8 cellular contexts compared by ENCODE assay signal in genomic region chr19:10461047-10461949, GRCh38. TPM values are rescaled to one million over a fixed set of nuclear protein-coding genes. Genes with fewer than 3 reads are reported as not detected.
A peak's percentile ranks its signal among the peaks of the same experiment; 100 is the strongest.
DNase-seq lines count a peak whose midpoint lies in the region; ATAC-seq and TF ChIP-seq lines count a peak whose summit lies in the region.

No MANE protein-coding gene starts in this region.

- no peak for TF ChIP-seq POLR2A in IMR-90 (IDR thresholded peaks at IDR 0.05; ENCODE audit: low read depth, low read length)

- H3K36me3 Mint-ChIP-seq in CD14-positive monocyte, result peaks cover 21 to 48% of the 10 kb centered on the region in 2 donors
- H3K36me3 Mint-ChIP-seq in T-cell, result no peaks in the 10 kb centered on the region
- H3K36me3 Mint-ChIP-seq in progenitor cell of endocrine pancreas (ENCODE audit: insufficient read depth), result no peaks in the 10 kb centered on the region
- no peaks in the 10 kb centered on the region for H3K36me3 Mint-ChIP-seq in type B pancreatic cell

- in situ Hi-C loops in IMR-90 (cut with MboI; ENCODE audit: low sequenced_read_pairs), result no loop called here

- H2BK15ac ChIP-seq in IMR-90 (ENCODE audit: low read depth, low read length), result no peak overlapping the region

- DNase-seq in CD14-positive monocyte (ENCODE audit: low spot score), result peak; percentile 98
- DNase-seq in IMR-90, result peak; percentile 91
- peak; percentile 54 to 86 (median 77) for DNase-seq in T-cell
- DNase-seq in amniotic epithelial cell (ENCODE audit: low read depth), result peak; percentile 90
- peak; percentile 96 for DNase-seq in left cardiac atrium
- peak; percentile 90 for DNase-seq in progenitor cell of endocrine pancreas (ENCODE audit: low spot score, unreplicated experiment)
- peak; percentile 95 for DNase-seq in type B pancreatic cell (ENCODE audit: extremely low spot score, unreplicated experiment)

- 0 out of 4 replicates have a peak, but pooled peaks cover 0 to 3% of the 10 kb centered on the region in 2 experiments for H3K79me1 ChIP-seq in IMR-90 (ENCODE audit: low read depth in 1 of 2, low read length in 2 of 2)

- no peak overlapping the region for H2BK5ac ChIP-seq in IMR-90 (ENCODE audit: low read depth, low read length, poor library complexity, severe bottlenecking)

- H3K27me3 ChIP-seq in IMR-90 (ENCODE audit: control insufficient read depth, insufficient read depth, low read length), result no peaks in the 10 kb centered on the region

- intact Hi-C loops in CD14-positive monocyte (cut with micrococcal nuclease), result loop anchor here (1.0 to 5.0 kb wide), 2 partner anchors 105 to 106 kb away; partner anchors contain the start of genes KRI1 (in 2 of the 2) and CDKN2D (in 1 of the 2)
- intact Hi-C loops in IMR-90 (cut with micrococcal nuclease), result no loop called here
- intact Hi-C loops in left cardiac atrium (cut with DNase I), result no loop called here

- H3K4me3 Mint-ChIP-seq in CD14-positive monocyte, result peak overlapping the region; percentile 69 to 79
- peak overlapping the region; percentile 55 to 71 (median 60) for H3K4me3 Mint-ChIP-seq in T-cell
- H3K4me3 Mint-ChIP-seq in progenitor cell of endocrine pancreas (ENCODE audit: low read depth), result peak overlapping the region; percentile 53
- peak overlapping the region; percentile 82 for H3K4me3 Mint-ChIP-seq in type B pancreatic cell

- peak; percentile 84 for ATAC-seq in GM21367 (IDR thresholded peaks at IDR 0.05; ENCODE audit: unreplicated experiment)
- ATAC-seq in IMR-90 (ENCODE audit: low read depth), result peak; percentile 99
- peak; percentile 85 to 86 (median 86) for ATAC-seq in T-cell (replicated peaks in 1 of 4)
- ATAC-seq in left cardiac atrium, result peak; percentile 99

- H3K4me2 ChIP-seq in IMR-90 (ENCODE audit: low read depth, low read length), result peak overlapping the region; percentile 96

- no peak overlapping the region for H2BK20ac ChIP-seq in IMR-90 (ENCODE audit: low read depth, low read length)

- H3K27me3 Mint-ChIP-seq in CD14-positive monocyte (ENCODE audit: low read depth in 3 of 3), result peaks cover 2 to 13% (median 12%) of the 10 kb centered on the region in 3 donors
- H3K27me3 Mint-ChIP-seq in T-cell, result no peaks in the 10 kb centered on the region
- peaks cover 7% of the 10 kb centered on the region for H3K27me3 Mint-ChIP-seq in progenitor cell of endocrine pancreas
- H3K27me3 Mint-ChIP-seq in type B pancreatic cell, result no peaks in the 10 kb centered on the region

- no peak overlapping the region for H3K56ac ChIP-seq in IMR-90 (ENCODE audit: extremely low read depth, insufficient read depth, low read length)

- H3K4ac ChIP-seq in IMR-90 (ENCODE audit: low read depth, low read length), result no peak overlapping the region

- dilution Hi-C loops in IMR-90 (cut with HindIII; ENCODE audit: low sequenced_read_pairs, unreplicated experiment), result no loop called here

- peak overlapping the region; percentile 89 for H2AFZ ChIP-seq in IMR-90 (replicated peaks; ENCODE audit: low read length, poor library complexity)

- no peak overlapping the region for H2BK120ac ChIP-seq in IMR-90 (ENCODE audit: low read depth, low read length)

- H3K9ac ChIP-seq in IMR-90 (ENCODE audit: low read depth, low read length), result no peak overlapping the region

- peak overlapping the region; percentile 87 for H2AK9ac ChIP-seq in IMR-90 (replicated peaks; ENCODE audit: low read depth, low read length, poor library complexity)

- H3K14ac ChIP-seq in IMR-90 (replicated peaks; ENCODE audit: low read depth, low read length), result no peak overlapping the region

- H3K9me1 ChIP-seq in IMR-90 (ENCODE audit: insufficient read depth, low read length), result peaks cover 7% of the 10 kb centered on the region; the same call in 1 of the 2 replicates

- CTCF ChIA-PET in IMR-90 (lab: Yijun Ruan, JAX) (no interaction called here), T-cell (lab: Charles Lee) (interaction anchor here (0.6 to 1.0 kb wide), 5 partner anchors 32 to 403 kb away, joined by 3 to 8 read pairs (median 4); no protein-coding TSS in a partner anchor)

- 0 out of 2 replicates have a peak overlapping the region, but pooled peaks have one; percentile 13 for H2AK5ac ChIP-seq in IMR-90 (ENCODE audit: low read depth, low read length)

- H4K8ac ChIP-seq in IMR-90 (ENCODE audit: low read depth in 2 of 2, low read length in 2 of 2), result no peak overlapping the region; a peak in 1 of 4 replicates

- H3K27ac Mint-ChIP-seq in CD14-positive monocyte, result peak overlapping the region in 5 of 7 donors; percentile 37 to 83 (median 82)
- H3K27ac Mint-ChIP-seq in T-cell, result peak overlapping the region; percentile 11 to 19
- no peak overlapping the region for H3K27ac Mint-ChIP-seq in progenitor cell of endocrine pancreas
- no peak overlapping the region for H3K27ac Mint-ChIP-seq in type B pancreatic cell

- no TSS peak for BruUV-seq in IMR-90 (replicated peaks; lab: Mats Ljungman, UMichigan)

- H3K36me3 ChIP-seq in IMR-90 (ENCODE audit: control insufficient read depth, insufficient read depth, low read length), result peaks cover 17% of the 10 kb centered on the region

- peaks cover 10% of the 10 kb centered on the region for H3K4me1 Mint-ChIP-seq in CD14-positive monocyte
- peaks cover 0 to 15% (median 8%) of the 10 kb centered on the region in 3 donors for H3K4me1 Mint-ChIP-seq in T-cell
- no peaks in the 10 kb centered on the region for H3K4me1 Mint-ChIP-seq in progenitor cell of endocrine pancreas (ENCODE audit: low read depth)
- H3K4me1 Mint-ChIP-seq in type B pancreatic cell (ENCODE audit: unreplicated experiment), result no peaks in the 10 kb centered on the region

- peaks cover 3% of the 10 kb centered on the region; the same call in 1 of the 2 replicates for H3K4me1 ChIP-seq in IMR-90 (ENCODE audit: control insufficient read depth, insufficient read depth, low read length)

- no peak for TF ChIP-seq CTCF in CD14-positive monocyte (IDR thresholded peaks at IDR 0.05)
- TF ChIP-seq CTCF in IMR-90 (conservative IDR thresholded peaks at IDR 0.05; ENCODE audit: low read depth, low read length), result no peak
- no peak for TF ChIP-seq CTCF in progenitor cell of endocrine pancreas (IDR thresholded peaks at IDR 0.05; ENCODE audit: unreplicated experiment)
- TF ChIP-seq CTCF in type B pancreatic cell (conservative IDR thresholded peaks at IDR 0.05), result no peak

- H3K27ac ChIP-seq in IMR-90 (ENCODE audit: insufficient read depth, low read length), result no peak overlapping the region

- H3K9me3 Mint-ChIP-seq in CD14-positive monocyte, result peaks cover 0 to 3% (median 0%) of the 10 kb centered on the region in 7 donors
- H3K9me3 Mint-ChIP-seq in T-cell, result no peaks in the 10 kb centered on the region
- no peaks in the 10 kb centered on the region for H3K9me3 Mint-ChIP-seq in progenitor cell of endocrine pancreas (ENCODE audit: low read depth)
- H3K9me3 Mint-ChIP-seq in type B pancreatic cell, result no peaks in the 10 kb centered on the region

- peaks cover 3% of the 10 kb centered on the region; the same call in 1 of the 2 replicates for H4K20me1 ChIP-seq in IMR-90 (ENCODE audit: insufficient read depth, low read length)

- POLR2A ChIA-PET in IMR-90 (lab: Charles Lee; ENCODE audit: unreplicated experiment) (no interaction called here), T-cell (lab: Charles Lee) (interaction anchor here in 1 of 2 donors (0.5 kb wide), 1 partner anchor 56 kb away, joined by 3 read pairs; no protein-coding TSS in a partner anchor)

- no peak overlapping the region for H4K91ac ChIP-seq in IMR-90 (ENCODE audit: insufficient read depth, low read depth, low read length)

- 18% methylated on average over 12 of the region's 45 CpGs; no CpG with 5 or more reads in 1 of the 2 experiments for WGBS in IMR-90 (ENCODE audit: extremely low coverage in 2 of 2, insufficient read length in 1 of 2), 2 experiments

- no peak overlapping the region for H3K18ac ChIP-seq in IMR-90 (ENCODE audit: low read depth, low read length)

- peak overlapping the region; percentile 45 for H3K4me3 ChIP-seq in IMR-90 (ENCODE audit: insufficient read depth, low read depth, low read length)

- no peaks in the 10 kb centered on the region for H3K9me3 ChIP-seq in IMR-90 (ENCODE audit: control insufficient read depth, insufficient read depth, low read length)

- H3K23ac ChIP-seq in IMR-90 (ENCODE audit: low read depth, low read length), result no peak overlapping the region

- no peak overlapping the region for H4K5ac ChIP-seq in IMR-90 (ENCODE audit: low read depth, low read length)

- TF ChIP-seq RAD21 in IMR-90 (IDR thresholded peaks at IDR 0.05; ENCODE audit: low read length), result no peak

RNA-seq across cellular contexts. Expression of gene PDE4A, which starts 41.0 kb away (rescaled TPM):
- 1 to 10 TPM; 4.7 to 5.8 TPM for polyA plus RNA-seq in CD14-positive monocyte
- total RNA-seq in IMR-90 (2012; rRNA removed), result 1.7 and 1.8 TPM in 2 replicates
- 5.9 and 7.0 TPM in 2 replicates for polyA plus RNA-seq in IMR-90 (2012; rRNA removed)
- polyA plus RNA-seq in IMR-90 (2012; cell fraction: cytosol; rRNA removed), result 4.6 and 8.3 TPM in 2 replicates
- 9.1 and 15.3 TPM in 2 replicates for polyA plus RNA-seq in IMR-90 (2012; cell fraction: nucleus; rRNA removed; ENCODE audit: low replicate concordance)
- total RNA-seq in T-cell, result 10 to 100 TPM in 1 of 5 donors, 1 to 10 TPM in 4; 2.2 to 13.3 (median 6.2) TPM
- total RNA-seq in left cardiac atrium, result 10 to 100 TPM; 13.5 to 13.7 TPM
- 0.72 and 0.87 TPM in 2 replicates for total RNA-seq in progenitor cell of endocrine pancreas
- 0.90 and 1.6 TPM in 2 replicates for total RNA-seq in type B pancreatic cell (ENCODE audit: low replicate concordance)

RNA-seq across cellular contexts. Expression of gene KEAP1, which starts 41.9 kb away (rescaled TPM):
- 10 to 100 TPM; 26.0 to 32.6 TPM for polyA plus RNA-seq in CD14-positive monocyte
- total RNA-seq in IMR-90 (2012; rRNA removed), result 68.0 and 81.6 TPM in 2 replicates
- 63.4 and 64.2 TPM in 2 replicates for polyA plus RNA-seq in IMR-90 (2012; rRNA removed)
- 43.8 and 70.9 TPM in 2 replicates for polyA plus RNA-seq in IMR-90 (2012; cell fraction: cytosol; rRNA removed)
- 41.2 and 114 TPM in 2 replicates for polyA plus RNA-seq in IMR-90 (2012; cell fraction: nucleus; rRNA removed; ENCODE audit: low replicate concordance)
- 10 to 100 TPM; 18.4 to 64.2 (median 56.0) TPM for total RNA-seq in T-cell
- total RNA-seq in left cardiac atrium, result 10 to 100 TPM; 53.5 to 55.1 TPM
- total RNA-seq in progenitor cell of endocrine pancreas, result 64.7 and 76.6 TPM in 2 replicates
- total RNA-seq in type B pancreatic cell (ENCODE audit: low replicate concordance), result 49.7 and 71.2 TPM in 2 replicates

RNA-seq across cellular contexts. Expression of gene S1PR5, which starts 55.9 kb away (rescaled TPM):
- under 1 TPM; 0.18 to 0.46 TPM for polyA plus RNA-seq in CD14-positive monocyte
- 0.36 and 0.56 TPM in 2 replicates for total RNA-seq in IMR-90 (2012; rRNA removed)
- polyA plus RNA-seq in IMR-90 (2012; rRNA removed), result 0.55 and 0.59 TPM in 2 replicates
- polyA plus RNA-seq in IMR-90 (2012; cell fraction: cytosol; rRNA removed), result 0.31 and 0.86 TPM in 2 replicates
- 0.10 and 0.45 TPM in 2 replicates for polyA plus RNA-seq in IMR-90 (2012; cell fraction: nucleus; rRNA removed; ENCODE audit: low replicate concordance)
- total RNA-seq in T-cell, result 10 to 100 TPM in 1 of 5 donors, 1 to 10 TPM in 4; 1.9 to 25.0 (median 6.5) TPM
- under 1 TPM; 0.21 to 0.29 TPM for total RNA-seq in left cardiac atrium
- total RNA-seq in progenitor cell of endocrine pancreas, result not detected in 2 replicates
- total RNA-seq in type B pancreatic cell (ENCODE audit: low replicate concordance), result 0.21 and 1.1 TPM in 2 replicates

RNA-seq across cellular contexts. Expression of gene CDC37, which starts 58.0 kb away (rescaled TPM):
- 10 to 100 TPM; 49.3 to 54.9 TPM for polyA plus RNA-seq in CD14-positive monocyte
- 209 and 248 TPM in 2 replicates for total RNA-seq in IMR-90 (2012; rRNA removed)
- polyA plus RNA-seq in IMR-90 (2012; rRNA removed), result 629 and 650 TPM in 2 replicates
- 391 and 499 TPM in 2 replicates for polyA plus RNA-seq in IMR-90 (2012; cell fraction: cytosol; rRNA removed)
- 1,716 and 1,854 TPM in 2 replicates for polyA plus RNA-seq in IMR-90 (2012; cell fraction: nucleus; rRNA removed; ENCODE audit: low replicate concordance)
- total RNA-seq in T-cell, result 100 to 1,000 TPM; 163 to 205 (median 190) TPM
- 100 to 1,000 TPM; 130 to 156 TPM for total RNA-seq in left cardiac atrium
- 148 and 149 TPM in 2 replicates for total RNA-seq in progenitor cell of endocrine pancreas
- 125 and 126 TPM in 2 replicates for total RNA-seq in type B pancreatic cell (ENCODE audit: low replicate concordance)

Comparison
In these comparisons a context has a peak if more than half of its experiments do, and no peak if none do; other contexts are left out.
1. H3K27ac Mint-ChIP-seq: peak in CD14-positive monocyte (5 of 7) and T-cell (2 of 2); none in progenitor cell of endocrine pancreas (single experiment) and type B pancreatic cell (single experiment).
2. intact Hi-C loops: an anchor here in CD14-positive monocyte (1.0 to 5.0 kb wide); none called in IMR-90 and left cardiac atrium.
3. Peak in every context shown above with its lines, with median percentiles within 50 percentile points of each other: DNase-seq, H3K4me3 Mint-ChIP-seq and ATAC-seq.